Comparison of ENCODE assay signal across 9 cellular contexts in the genomic region with DNA sequence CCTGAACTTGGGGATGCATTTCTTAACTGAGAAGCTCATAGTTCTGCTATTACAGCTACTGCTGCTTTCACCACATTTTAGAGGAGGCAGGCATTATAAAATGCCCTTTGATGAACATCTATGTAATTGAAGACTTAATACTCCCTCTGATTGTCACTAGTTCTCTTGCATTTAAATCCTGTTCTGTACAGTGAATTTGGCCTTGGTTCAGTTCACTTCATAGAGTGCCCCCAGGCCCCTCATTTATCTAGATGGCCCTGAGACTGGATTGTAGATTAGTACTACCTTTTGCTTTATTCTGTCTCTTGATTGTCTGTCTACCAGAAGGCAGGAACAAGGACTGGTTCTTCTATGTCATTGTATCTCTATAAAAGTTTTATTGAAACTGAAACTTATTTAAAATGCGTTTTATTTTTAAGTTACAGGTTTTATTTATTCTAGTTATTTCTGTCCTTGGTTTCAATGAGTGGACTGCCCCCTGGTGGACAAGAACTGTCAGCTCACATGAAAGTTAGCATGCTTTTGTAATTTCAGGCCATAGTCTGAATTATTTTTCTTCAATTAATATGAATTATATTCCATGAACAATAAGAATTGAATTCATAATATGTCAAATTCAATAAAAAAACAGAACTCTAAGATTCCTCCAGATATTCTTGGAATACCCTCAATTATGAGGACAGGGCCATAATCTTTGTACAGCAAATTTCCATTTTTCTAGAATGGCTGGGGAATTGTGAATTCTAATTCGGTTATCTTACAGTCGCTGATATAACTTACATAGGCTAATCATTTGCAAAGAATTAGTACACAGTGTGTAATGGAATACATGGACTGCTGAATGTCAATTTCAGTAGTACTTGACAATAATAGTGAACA. TPM values are rescaled to one million over a fixed set of nuclear protein-coding genes. Genes with fewer than 3 reads are reported as not detected.
A peak's percentile ranks its signal among the peaks of the same experiment; 100 is the strongest.
DNase-seq lines count a peak whose midpoint lies in the region; ATAC-seq lines count a peak whose summit lies in the region.
"Had no signal": no experiment of that assay in that cellular context is flagged by ENCODE, and none has a peak within 500 bp of the region (broad histone marks: within the 10 kb centered on the region; RNA-seq: fewer than 3 reads in every experiment).

No MANE protein-coding gene starts in this region.

- H3K27ac Mint-ChIP-seq in activated naive CD8-positive, alpha-beta T cell treated with anti-CD3 and anti-CD28 coated beads, Interleukin-2, amount 50 U/mL, for 24 hours: no peak overlapping the region
- no peak overlapping the region for H3K27ac Mint-ChIP-seq in activated naive CD8-positive, alpha-beta T cell treated with anti-CD3 and anti-CD28 coated beads for 36 hours
- H3K27ac Mint-ChIP-seq: dendritic cell treated with granulocyte-macrophage colony-stimulating factor and Interleukin-4, amounts not matched to agents 40 ng/mL and 50 ng/mL, for 4 days had no signal

- H3K4me3 Mint-ChIP-seq in activated naive CD8-positive, alpha-beta T cell treated with anti-CD3 and anti-CD28 coated beads, Interleukin-2, amount 50 U/mL, for 24 hours: no peak overlapping the region
- H3K4me3 Mint-ChIP-seq in activated naive CD8-positive, alpha-beta T cell treated with anti-CD3 and anti-CD28 coated beads for 36 hours: no peak overlapping the region
- H3K4me3 Mint-ChIP-seq: dendritic cell treated with granulocyte-macrophage colony-stimulating factor and Interleukin-4, amounts not matched to agents 40 ng/mL and 50 ng/mL, for 4 days had no signal

- H3K36me3 Mint-ChIP-seq in activated naive CD8-positive, alpha-beta T cell treated with anti-CD3 and anti-CD28 coated beads, Interleukin-2, amount 50 U/mL, for 24 hours (ENCODE audit: low read depth): no peaks in the 10 kb centered on the region
- no peaks in the 10 kb centered on the region for H3K36me3 Mint-ChIP-seq in activated naive CD8-positive, alpha-beta T cell treated with anti-CD3 and anti-CD28 coated beads for 36 hours

- DNase-seq in activated naive CD8-positive, alpha-beta T cell treated with anti-CD3 and anti-CD28 coated beads, Interleukin-2, amount 50 U/mL, for 24 hours: peak; percentile 41
- no peak for DNase-seq in activated naive CD8-positive, alpha-beta T cell treated with anti-CD3 and anti-CD28 coated beads for 36 hours
- DNase-seq in NCI-H1105 (lab: John Stamatoyannopoulos, UW) (peak; percentile 20), glomerular endothelial cell (ENCODE audit: extremely low read depth, low read depth, low spot score) (peak; percentile 20), AG20443 (ENCODE audit: low spot score) (no peak)
- DNase-seq in activated CD4-positive, alpha-beta T cell treated with anti-CD3 and anti-CD28 coated beads, Interleukin-2, amount 50 U/mL, for 48 hours: peak; percentile 41 to 51
- peak; percentile 26 to 34 (median 27) for DNase-seq in stimulated activated CD4-positive, alpha-beta T cell treated with anti-CD3 and anti-CD28 coated beads, TNF-alpha, amount 100 ng/mL, for 24 hours (ENCODE audit: low read depth in 3 of 3)

- peaks cover under 1% of the 10 kb centered on the region for H3K4me1 Mint-ChIP-seq in activated naive CD8-positive, alpha-beta T cell treated with anti-CD3 and anti-CD28 coated beads, Interleukin-2, amount 50 U/mL, for 24 hours
- H3K4me1 Mint-ChIP-seq in activated naive CD8-positive, alpha-beta T cell treated with anti-CD3 and anti-CD28 coated beads for 36 hours: peaks cover 2% of the 10 kb centered on the region

- no peaks in the 10 kb centered on the region for H3K9me3 Mint-ChIP-seq in activated naive CD8-positive, alpha-beta T cell treated with anti-CD3 and anti-CD28 coated beads, Interleukin-2, amount 50 U/mL, for 24 hours
- H3K9me3 Mint-ChIP-seq in activated naive CD8-positive, alpha-beta T cell treated with anti-CD3 and anti-CD28 coated beads for 36 hours: no peaks in the 10 kb centered on the region
- H3K9me3 Mint-ChIP-seq: dendritic cell treated with granulocyte-macrophage colony-stimulating factor and Interleukin-4, amounts not matched to agents 40 ng/mL and 50 ng/mL, for 4 days had no signal

- H3K27me3 Mint-ChIP-seq in activated naive CD8-positive, alpha-beta T cell treated with anti-CD3 and anti-CD28 coated beads, Interleukin-2, amount 50 U/mL, for 24 hours: peaks cover 14% of the 10 kb centered on the region
- peaks cover 17% of the 10 kb centered on the region for H3K27me3 Mint-ChIP-seq in activated naive CD8-positive, alpha-beta T cell treated with anti-CD3 and anti-CD28 coated beads for 36 hours

- ATAC-seq in activated naive CD8-positive, alpha-beta T cell treated with anti-CD3 and anti-CD28 coated beads, Interleukin-2, amount 50 U/mL, for 24 hours: no peak
- ATAC-seq in HG03175 (IDR thresholded peaks at IDR 0.05; ENCODE audit: unreplicated experiment): no peak

RNA-seq across cellular contexts. Expression of a gene that starts 47.2 kb away (rescaled TPM):
- total RNA-seq in activated naive CD8-positive, alpha-beta T cell treated with anti-CD3 and anti-CD28 coated beads for 36 hours: 10 to 100 TPM; 79.3 to 79.5 TPM
- total RNA-seq in glomerular endothelial cell: 27.8 and 53.3 TPM in 2 replicates

Comparison
In these comparisons a context has a peak if more than half of its experiments do, and no peak if none do; other contexts are left out.
1. DNase-seq: peak in activated naive CD8-positive, alpha-beta T cell treated with anti-CD3 and anti-CD28 coated beads, Interleukin-2, amount 50 U/mL, for 24 hours (single experiment), NCI-H1105 (single experiment), activated CD4-positive, alpha-beta T cell treated with anti-CD3 and anti-CD28 coated beads, Interleukin-2, amount 50 U/mL, for 48 hours (2 of 2), glomerular endothelial cell (single experiment) and stimulated activated CD4-positive, alpha-beta T cell treated with anti-CD3 and anti-CD28 coated beads, TNF-alpha, amount 100 ng/mL, for 24 hours (3 of 3); none in activated naive CD8-positive, alpha-beta T cell treated with anti-CD3 and anti-CD28 coated beads for 36 hours (single experiment) and AG20443 (single experiment).